ENCODE assay signal across 1 cellular context in the genomic region with DNA sequence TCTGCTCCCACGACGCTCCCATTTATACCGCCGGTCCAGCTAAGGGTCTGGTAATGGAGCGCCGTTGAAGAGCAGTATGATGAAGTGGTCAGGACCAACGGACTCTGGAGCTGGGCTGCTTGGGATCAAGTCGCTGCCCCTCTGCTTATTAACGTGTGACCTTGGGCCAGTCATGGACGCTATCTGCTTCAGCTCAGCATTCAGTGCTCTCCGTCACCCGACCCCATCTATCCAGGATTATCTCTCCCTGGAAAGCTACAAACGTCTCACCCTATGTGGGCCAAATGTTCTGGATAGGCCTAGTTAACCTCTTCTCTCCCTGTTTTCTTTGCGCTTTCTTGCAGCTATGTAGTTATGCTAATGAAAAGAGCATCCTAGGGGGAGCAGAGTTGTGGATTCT.
TF ChIP-seq lines count a peak whose summit lies in the region.

No MANE protein-coding gene starts in this region.

TF ChIP-seq in neural cell, 6 proteins besides CTCF, POLR2A, EP300 and RAD21:
- TF ChIP-seq EZH2 (IDR thresholded peaks at IDR 0.05; ENCODE audit: borderline replicate concordance, insufficient read depth, low read length, poor library complexity, severe bottlenecking): no peak
